7 cellular contexts compared by ENCODE assay signal in the genomic region with DNA sequence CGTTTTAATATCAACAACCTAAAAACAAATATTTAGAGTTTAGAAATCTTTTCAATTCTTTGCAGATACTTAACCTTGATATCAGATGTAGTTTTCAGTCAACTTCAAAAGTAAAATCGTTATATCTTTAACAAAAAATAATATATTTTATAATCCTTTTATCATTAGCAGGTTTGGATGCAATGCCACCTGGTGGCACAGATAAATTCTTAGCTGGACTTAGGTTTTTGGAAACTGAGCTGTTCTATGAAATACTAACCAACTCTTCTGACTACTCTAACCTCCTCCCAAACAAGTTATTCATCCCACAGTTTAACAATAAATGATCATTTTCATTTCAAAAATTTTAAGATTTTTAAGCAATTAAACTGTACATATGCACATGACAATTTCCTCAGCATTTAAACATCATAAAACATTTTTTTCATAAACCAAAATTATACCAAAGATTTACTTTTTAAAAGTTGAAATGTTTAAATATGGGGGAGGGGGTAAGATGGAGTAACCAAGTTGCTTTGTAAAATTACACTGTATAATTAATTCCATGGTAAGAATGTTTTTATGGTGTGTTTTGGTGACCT. TPM values are rescaled to one million over a fixed set of nuclear protein-coding genes. Genes with fewer than 3 reads are reported as not detected.
DNase-seq lines count a peak whose midpoint lies in the region; ATAC-seq, FAIRE-seq and TF ChIP-seq lines count a peak whose summit lies in the region.

No MANE protein-coding gene starts in this region.

- H3K27ac ChIP-seq in endothelial cell of umbilical vein (ENCODE audit: insufficient read depth, low read depth, low read length) (peak overlapping the region; percentile 66), gastrocnemius medialis (no peak overlapping the region), substantia nigra (ENCODE audit: low read depth, low read length, poor library complexity, severe bottlenecking) (no peak overlapping the region), tibial artery (no peak overlapping the region)

- no peak overlapping the region for H2AFZ ChIP-seq in endothelial cell of umbilical vein (ENCODE audit: low read depth, low read length)

- peaks cover 25% of the 10 kb centered on the region for H3K4me1 ChIP-seq in endothelial cell of umbilical vein (ENCODE audit: control insufficient read depth, extremely low read depth, insufficient read depth, low read length)
- peaks cover 8 to 12% of the 10 kb centered on the region in 2 donors for H3K4me1 ChIP-seq in gastrocnemius medialis
- no peaks in the 10 kb centered on the region for H3K4me1 ChIP-seq in tibial artery

- no peak for ATAC-seq in gastrocnemius medialis

- peak overlapping the region; percentile 93 for H3K4me2 ChIP-seq in endothelial cell of umbilical vein (ENCODE audit: insufficient read depth, low read length)

- H3K4me3 ChIP-seq in endothelial cell of umbilical vein (replicated peaks in 1 of 3; ENCODE audit: insufficient read depth in 1 of 3, low read depth in 1 of 3, low read length in 3 of 3) (peak overlapping the region in 1 of 3 experiments; percentile 24), gastrocnemius medialis (no peak overlapping the region), tibial artery (no peak overlapping the region)

- intact Hi-C loops in endothelial cell of umbilical vein (cut with micrococcal nuclease) = loop anchor here (1.0 to 10.0 kb wide), 7 partner anchors 36 to 1403 kb away; a partner anchor contains a TSS
- intact Hi-C loops in gastrocnemius medialis (cut with DNase I; ENCODE audit: low total_unique reads) = no loop called here
- intact Hi-C loops in tibial artery (cut with DNase I; ENCODE audit: low total_unique reads) = no loop called here

- H3K9ac ChIP-seq in endothelial cell of umbilical vein (replicated peaks; ENCODE audit: extremely low read depth, insufficient read depth, low read length) = peak overlapping the region; percentile 17

- no peaks in the 10 kb centered on the region for H3K9me1 ChIP-seq in endothelial cell of umbilical vein (replicated peaks; ENCODE audit: control insufficient read depth, extremely low read depth, insufficient read depth, low read length)

- dilution Hi-C loops in endothelial cell of umbilical vein (cut with MboI; ENCODE audit: extremely low pct_ligation_motif_present, low sequenced_read_pairs) = no loop called here

- CTCF ChIA-PET in endothelial cell of umbilical vein (lab: Charles Lee) = interaction anchor here (0.6 to 5.3 kb wide), 53 partner anchors 9 to 491 kb away, joined by 3 to 71 read pairs (median 4); a partner anchor contains a TSS

- H3K36me3 ChIP-seq in endothelial cell of umbilical vein (ENCODE audit: control insufficient read depth in 2 of 2, extremely low read depth in 1 of 2, insufficient read depth in 2 of 2, low read length in 2 of 2) = no peaks in the 10 kb centered on the region
- H3K36me3 ChIP-seq in gastrocnemius medialis = no peaks in the 10 kb centered on the region
- H3K36me3 ChIP-seq in tibial artery = no peaks in the 10 kb centered on the region

- H3K27me3 ChIP-seq in endothelial cell of umbilical vein (ENCODE audit: control insufficient read depth in 2 of 2, insufficient read depth in 2 of 2, low read length in 2 of 2) (no peaks in the 10 kb centered on the region), gastrocnemius medialis (no peaks in the 10 kb centered on the region), tibial artery (no peaks in the 10 kb centered on the region)

- H3K9me3 ChIP-seq in endothelial cell of umbilical vein (replicated peaks; ENCODE audit: control insufficient read depth, insufficient read depth, low read length) (no peaks in the 10 kb centered on the region), gastrocnemius medialis (no peaks in the 10 kb centered on the region), tibial artery (no peaks in the 10 kb centered on the region)

- POLR2A ChIA-PET in endothelial cell of umbilical vein (lab: Charles Lee) = interaction anchor here (0.7 to 1.7 kb wide), 2 partner anchors 36 to 169 kb away, joined by 3 to 6 read pairs; no protein-coding TSS in a partner anchor

- H3K79me2 ChIP-seq in endothelial cell of umbilical vein (ENCODE audit: control insufficient read depth, insufficient read depth, low read length) = no peaks in the 10 kb centered on the region

- in situ Hi-C loops in gastrocnemius medialis (cut with MboI; ENCODE audit: low sequenced_read_pairs in 4 of 4) = no loop called here

- BruUV-seq in endothelial cell of umbilical vein (replicated peaks; lab: Mats Ljungman, UMichigan) = no TSS peak

- FAIRE-seq in endothelial cell of umbilical vein (lab: Jason Lieb, UNC) = no peak

- TF ChIP-seq CTCF in GM12872 (IDR thresholded peaks at IDR 0.05; ENCODE audit: insufficient read depth, low read depth, low read length) (peak; percentile 30; the same call in 1 of the 3 replicates), endothelial cell of umbilical vein (IDR thresholded peaks at IDR 0.05; ENCODE audit: extremely low read depth in 1 of 2, insufficient read depth in 1 of 2, low read depth in 1 of 2, low read length in 2 of 2) (peak in 1 of 2 donors; percentile 41), gastrocnemius medialis (IDR thresholded peaks at IDR 0.05 in 4 of 5, conservative IDR thresholded peaks at IDR 0.05 in 1 of 5) (peak in 3 of 5 experiments; percentile 15 to 31 (median 26)), tibial artery (IDR thresholded peaks at IDR 0.05) (peak in 1 of 2 experiments; percentile 17)

- no peaks in the 10 kb centered on the region for H4K20me1 ChIP-seq in endothelial cell of umbilical vein (replicated peaks; ENCODE audit: control insufficient read depth, extremely low read depth, insufficient read depth, low read length)

- DNase-seq in NCI-H2196 (lab: John Stamatoyannopoulos, UW; ENCODE audit: unreplicated experiment) = peak; percentile 20
- peak; percentile 63 for DNase-seq in endothelial cell of umbilical vein (ENCODE audit: low read depth, low spot score)
- DNase-seq in gastrocnemius medialis = no peak
- DNase-seq in substantia nigra (lab: John Stamatoyannopoulos, UW) = no peak
- DNase-seq in tibial artery = no peak
- no peak for DNase-seq in activated CD4-positive, alpha-beta T cell treated with anti-CD3 and anti-CD28 coated beads for 1 hour

- TF ChIP-seq POLR2A in endothelial cell of umbilical vein (IDR thresholded peaks at IDR 0.05; ENCODE audit: low read depth, low read length) = no peak
- TF ChIP-seq POLR2A in gastrocnemius medialis (IDR thresholded peaks at IDR 0.05) = no peak

TF ChIP-seq in endothelial cell of umbilical vein, 7 proteins besides CTCF, POLR2A, EP300 and RAD21:
- no peak for TF ChIP-seq EZH2 (IDR thresholded peaks at IDR 0.05; ENCODE audit: borderline replicate concordance, low read depth, low read length, severe bottlenecking)
- TF ChIP-seq GATA2 (IDR thresholded peaks at IDR 0.05; ENCODE audit: insufficient read depth, insufficient read length, low read depth, low read length) = no peak
- TF ChIP-seq JUN (IDR thresholded peaks at IDR 0.05; ENCODE audit: borderline replicate concordance, insufficient read depth, insufficient read length, low read depth) = no peak
- TF ChIP-seq POLR2AphosphoS5 (IDR thresholded peaks at IDR 0.05; ENCODE audit: insufficient read depth, low read depth, low read length) = no peak
- TF ChIP-seq, protein P1, sequence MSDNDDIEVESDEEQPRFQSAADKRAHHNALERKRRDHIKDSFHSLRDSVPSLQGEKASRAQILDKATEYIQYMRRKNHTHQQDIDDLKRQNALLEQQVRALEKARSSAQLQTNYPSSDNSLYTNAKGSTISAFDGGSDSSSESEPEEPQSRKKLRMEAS (IDR thresholded peaks at IDR 0.05; ENCODE audit: insufficient read depth, insufficient read length) = no peak
- TF ChIP-seq FOS (IDR thresholded peaks at IDR 0.05; ENCODE audit: borderline replicate concordance, insufficient read depth, low read length) = no peak
- no peak for TF ChIP-seq MYC (IDR thresholded peaks at IDR 0.05; ENCODE audit: low read depth, low read length)

RNA-seq across cellular contexts. Expression of a gene that starts 56.9 kb away (rescaled TPM):
- total RNA-seq in endothelial cell of umbilical vein (19.7 and 22.6 TPM in 2 replicates), gastrocnemius medialis (10 to 100 TPM; 42.2 to 56.4 (median 49.0) TPM)
- polyA plus RNA-seq in endothelial cell of umbilical vein = 25.0 and 30.5 TPM in 2 replicates
- polyA plus RNA-seq in endothelial cell of umbilical vein (2011; cell fraction: cytosol; rRNA removed) = 39.3 and 42.7 TPM in 2 replicates
- polyA plus RNA-seq in endothelial cell of umbilical vein (2011; cell fraction: nucleus; rRNA removed) = 22.2 and 24.4 TPM in 2 replicates
- polyA plus RNA-seq in endothelial cell of umbilical vein (2012) = 27.2 and 30.2 TPM in 2 replicates
- polyA minus RNA-seq in endothelial cell of umbilical vein = 20.6 and 24.8 TPM in 2 replicates
- polyA minus RNA-seq in endothelial cell of umbilical vein (2011; cell fraction: cytosol; rRNA and poly(A)+ RNA removed) = 8.8 TPM
- polyA minus RNA-seq in endothelial cell of umbilical vein (2011; cell fraction: nucleus; rRNA and poly(A)+ RNA removed) = 11.2 and 13.6 TPM in 2 replicates

Comparison
In these comparisons a context has a peak if more than half of its experiments do, and no peak if none do; other contexts are left out.
1. DNase-seq: peak in NCI-H2196 (single experiment) and endothelial cell of umbilical vein (single experiment); none in gastrocnemius medialis (0 of 2), substantia nigra (0 of 49), tibial artery (0 of 2) and activated CD4-positive, alpha-beta T cell treated with anti-CD3 and anti-CD28 coated beads for 1 hour (single experiment).